21 cellular contexts compared by ENCODE assay signal in genomic region chr14:94021416-94022157, GRCh38. TPM values are rescaled to one million over a fixed set of nuclear protein-coding genes. Genes with fewer than 3 reads are reported as not detected.
A peak's percentile ranks its signal among the peaks of the same experiment; 100 is the strongest.
DNase-seq lines count a peak whose midpoint lies in the region; ATAC-seq and TF ChIP-seq lines count a peak whose summit lies in the region.
"Had no signal": no experiment of that assay in that cellular context is flagged by ENCODE, and none has a peak within 500 bp of the region (broad histone marks: within the 10 kb centered on the region; RNA-seq: fewer than 3 reads in every experiment).

No MANE protein-coding gene starts in this region.

- POLR2A ChIA-PET in HCT116 (lab: Charles Lee) = no interaction called here

- no peaks in the 10 kb centered on the region for H3K9me2 ChIP-seq in HCT116 (ENCODE audit: insufficient read depth)

- no peak overlapping the region for H4K8ac ChIP-seq in trophoblast cell (ENCODE audit: low read depth, low read length)

- H3K18ac ChIP-seq in trophoblast cell (ENCODE audit: low read length) = no peak overlapping the region

- DNase-seq in activated T-cell treated with anti-CD3 and anti-CD28 coated beads, Interleukin-2, amount 50 U/mL, for 48 hours = peak; percentile 62
- DNase-seq in activated T-cell treated with anti-CD3 and anti-CD28 coated beads for 4 hours (no peak), HCT116 (ENCODE audit: low read depth, low spot score) (no peak), trophoblast cell (no peak), HAP-1 (ENCODE audit: low spot score in 2 of 2) (no peak), NCI-H524 treated with DMSO at 0.1 percent for 48 hours (lab: John Stamatoyannopoulos, UW) (no peak)
- DNase-seq: caudate nucleus, endodermal cell, GF-D8, hypothalamus, left cardiac atrium, NCI-H1092, SHP77 had no signal

- H3K4me2 ChIP-seq in HCT116 (ENCODE audit: low read length) (peak overlapping the region; percentile 20; the same call in 1 of the 2 replicates), trophoblast cell (ENCODE audit: low read length) (no peak overlapping the region)

- no peak overlapping the region for H3K4ac ChIP-seq in trophoblast cell (ENCODE audit: low read depth, low read length)

- intact Hi-C loops in HCT116 (cut with micrococcal nuclease) = no loop called here

- no peak overlapping the region for H3K23ac ChIP-seq in trophoblast cell (ENCODE audit: low read length)

- no peak for TF ChIP-seq RAD21 in HCT116 (IDR thresholded peaks at IDR 0.05; ENCODE audit: low read depth)

- TF ChIP-seq POLR2A in HCT116 (IDR thresholded peaks at IDR 0.05; ENCODE audit: borderline replicate concordance, extremely low read depth, insufficient read depth, insufficient read length) = no peak

- H3K4me3 ChIP-seq in HCT116 (replicated peaks in 1 of 2; ENCODE audit: low read depth in 1 of 2, low read length in 2 of 2) (no peak overlapping the region), trophoblast cell (ENCODE audit: low read depth, low read length) (no peak overlapping the region), HAP-1 (no peak overlapping the region)

- peak overlapping the region; percentile 9 for H4K91ac ChIP-seq in trophoblast cell (ENCODE audit: low read depth, low read length)

- H2BK120ac ChIP-seq in trophoblast cell (ENCODE audit: insufficient read depth, low read length, poor library complexity) = peak overlapping the region; percentile 41

- H3K9ac ChIP-seq in HCT116 (ENCODE audit: low read length) (no peak overlapping the region), trophoblast cell (ENCODE audit: low read length) (no peak overlapping the region)
- H3K9ac ChIP-seq: parathyroid adenoma had no signal

- H2BK12ac ChIP-seq in trophoblast cell (ENCODE audit: low read length) = no peak overlapping the region

- TF ChIP-seq CTCF in HCT116 (IDR thresholded peaks at IDR 0.05 in 2 of 3, conservative IDR thresholded peaks at IDR 0.05 in 1 of 3; ENCODE audit: borderline replicate concordance in 1 of 3, insufficient read depth in 1 of 3, low read depth in 2 of 3, low read length in 2 of 3) = no peak

- H4K20me1 ChIP-seq in HCT116 (ENCODE audit: insufficient read depth) = no peaks in the 10 kb centered on the region

- no peaks in the 10 kb centered on the region for H3K9me3 ChIP-seq in HCT116 (ENCODE audit: control insufficient read depth in 1 of 2, insufficient read depth in 1 of 2, low read depth in 1 of 2, low read length in 2 of 2)
- peaks cover 2% of the 10 kb centered on the region for H3K9me3 ChIP-seq in trophoblast cell (ENCODE audit: insufficient read depth, low read depth, low read length)
- H3K9me3 ChIP-seq in HAP-1 = no peaks in the 10 kb centered on the region

- H2AK5ac ChIP-seq in trophoblast cell (ENCODE audit: low read length) = no peak overlapping the region

- H3K4me1 ChIP-seq in HCT116 (ENCODE audit: control insufficient read depth in 1 of 2, insufficient read depth in 2 of 2, low read length in 2 of 2) = peaks cover 5 to 30% of the 10 kb centered on the region in 2 experiments; a peak in 3 of 4 replicates
- peaks cover 0 to 7% of the 10 kb centered on the region in 2 experiments for H3K4me1 ChIP-seq in trophoblast cell (ENCODE audit: control insufficient read depth in 1 of 2, insufficient read depth in 2 of 2, low read length in 2 of 2)
- peaks cover 2% of the 10 kb centered on the region; the same call in 1 of the 2 replicates for H3K4me1 ChIP-seq in HAP-1
- H3K4me1 ChIP-seq: parathyroid adenoma had no signal

- peaks cover 6% of the 10 kb centered on the region for H3K79me1 ChIP-seq in trophoblast cell (ENCODE audit: low read length)

- RAD21 ChIA-PET in HCT116 (lab: Charles Lee; ENCODE audit: low non-redundant PET in 1 of 2, low total read pairs in 2 of 2, uncharacterized antibody in 2 of 2, unreplicated experiment in 2 of 2) = no interaction called here

- H3K27ac Mint-ChIP-seq in activated T-helper 17 cell treated with anti-CD3 and anti-CD28 coated beads, Interleukin-2, amount 50 U/mL, for 72 hours = peak overlapping the region; percentile 79
- H3K27ac Mint-ChIP-seq: endodermal cell had no signal

- no peaks in the 10 kb centered on the region for H3K79me2 ChIP-seq in HCT116 (ENCODE audit: insufficient read depth, low read length)
- H3K79me2 ChIP-seq in trophoblast cell (ENCODE audit: control insufficient read depth, insufficient read depth, low read length, poor library complexity) = no peaks in the 10 kb centered on the region
- H3K79me2 ChIP-seq: parathyroid adenoma had no signal

- WGBS in trophoblast cell (ENCODE audit: extremely low coverage, insufficient coverage, insufficient read length) = no CpG with 5 or more reads among the region's 10 CpGs

- ATAC-seq in HCT116 (no peak), GM21619 (IDR thresholded peaks at IDR 0.05; ENCODE audit: unreplicated experiment) (no peak)
- peak; percentile 75 for ATAC-seq in activated T-helper 17 cell treated with anti-CD3 and anti-CD28 coated beads, Interleukin-2, amount 50 U/mL, for 72 hours (replicated peaks)
- ATAC-seq: left cardiac atrium had no signal

- no peak overlapping the region for H3K27ac ChIP-seq in HCT116 (ENCODE audit: low read depth, low read length)
- H3K27ac ChIP-seq in trophoblast cell (ENCODE audit: low read depth, low read length) = no peak overlapping the region
- H3K27ac ChIP-seq: parathyroid adenoma had no signal

- no peak overlapping the region for H2AFZ ChIP-seq in HCT116 (ENCODE audit: low read depth, low read length, poor library complexity, severe bottlenecking)
- no peak overlapping the region for H2AFZ ChIP-seq in trophoblast cell (ENCODE audit: insufficient read depth, low read length, poor library complexity)
- H2AFZ ChIP-seq: parathyroid adenoma had no signal

- H2BK5ac ChIP-seq in trophoblast cell (ENCODE audit: low read depth, low read length, poor library complexity) = no peak overlapping the region

- peak overlapping the region; percentile 66 for H3K4me3 Mint-ChIP-seq in activated T-helper 17 cell treated with anti-CD3 and anti-CD28 coated beads, Interleukin-2, amount 50 U/mL, for 72 hours
- H3K4me3 Mint-ChIP-seq: endodermal cell had no signal

- in situ Hi-C loops in HAP-1 (cut with MboI; ENCODE audit: low sequenced_read_pairs) = no loop called here

- no peaks in the 10 kb centered on the region for H3K9me3 Mint-ChIP-seq in activated T-helper 17 cell treated with anti-CD3 and anti-CD28 coated beads, Interleukin-2, amount 50 U/mL, for 72 hours
- H3K9me3 Mint-ChIP-seq: activated naive CD4-positive, alpha-beta T cell treated with anti-CD3 and anti-CD28 coated beads, Interleukin-2, amount 50 U/mL, for 72 hours; endodermal cell had no signal

- CTCF ChIA-PET in HCT116 (lab: Charles Lee) = interaction anchor here (1.1 to 1.6 kb wide), 3 partner anchors 15 to 122 kb away, joined by 3 to 5 read pairs (median 4); no protein-coding TSS in a partner anchor

- no peak overlapping the region for H3K14ac ChIP-seq in trophoblast cell (ENCODE audit: low read length)

- no peaks in the 10 kb centered on the region for H3K36me3 Mint-ChIP-seq in activated T-helper 17 cell treated with anti-CD3 and anti-CD28 coated beads, Interleukin-2, amount 50 U/mL, for 72 hours (ENCODE audit: low read depth)
- H3K36me3 Mint-ChIP-seq: activated naive CD4-positive, alpha-beta T cell treated with anti-CD3 and anti-CD28 coated beads, Interleukin-2, amount 50 U/mL, for 72 hours had no signal

- peaks cover 27% of the 10 kb centered on the region for H3K4me1 Mint-ChIP-seq in activated T-helper 17 cell treated with anti-CD3 and anti-CD28 coated beads, Interleukin-2, amount 50 U/mL, for 72 hours

- H3K36me3 ChIP-seq in HCT116 (ENCODE audit: control insufficient read depth in 1 of 2, insufficient read depth in 2 of 2, low read length in 2 of 2) = no peaks in the 10 kb centered on the region
- H3K36me3 ChIP-seq in trophoblast cell (ENCODE audit: control insufficient read depth in 1 of 2, insufficient read depth in 2 of 2, low read length in 2 of 2) = no peaks in the 10 kb centered on the region
- no peaks in the 10 kb centered on the region for H3K36me3 ChIP-seq in HAP-1 (replicated peaks)

- H3K27me3 ChIP-seq in HCT116 (ENCODE audit: insufficient read depth, low read length) = no peaks in the 10 kb centered on the region
- no peaks in the 10 kb centered on the region for H3K27me3 ChIP-seq in trophoblast cell (ENCODE audit: insufficient read depth, low read length)
- no peaks in the 10 kb centered on the region for H3K27me3 ChIP-seq in HAP-1 (ENCODE audit: low read depth)

- no peaks in the 10 kb centered on the region for H3K27me3 Mint-ChIP-seq in activated T-helper 17 cell treated with anti-CD3 and anti-CD28 coated beads, Interleukin-2, amount 50 U/mL, for 72 hours

- no TSS peak for BruUV-seq in HCT116 (replicated peaks; lab: Mats Ljungman, UMichigan)

- no peak overlapping the region for H4K12ac ChIP-seq in trophoblast cell (ENCODE audit: low read depth, low read length)

TF ChIP-seq in HCT116, 20 proteins besides CTCF, POLR2A, EP300 and RAD21 (continues in another document):
- TF ChIP-seq ZNF274 (IDR thresholded peaks at IDR 0.05; ENCODE audit: low read depth, low read length) = no peak
- TF ChIP-seq SRF (IDR thresholded peaks at IDR 0.05; ENCODE audit: low read depth) = no peak
- TF ChIP-seq CBX3 (IDR thresholded peaks at IDR 0.05; ENCODE audit: low read depth) = no peak
- TF ChIP-seq CEBPB (IDR thresholded peaks at IDR 0.05; ENCODE audit: low read depth) = no peak
- TF ChIP-seq EGR1 (IDR thresholded peaks at IDR 0.05; ENCODE audit: low read depth) = no peak
- no peak for TF ChIP-seq EZH2 (IDR thresholded peaks at IDR 0.05)

RNA-seq across cellular contexts. Expression of gene OTUB2, which starts 4.6 kb away (rescaled TPM):
- total RNA-seq in HCT116 (2021; ENCODE audit: unreplicated experiment) = 6.6 TPM
- 4.5 and 5.3 TPM in 2 replicates for polyA plus RNA-seq in HCT116 (2012)
- total RNA-seq in activated T-helper 17 cell treated with anti-CD3 and anti-CD28 coated beads, Interleukin-2, amount 50 U/mL, for 72 hours = 10 to 100 TPM in 1 of 2 donors, 1 to 10 TPM in 1; 6.3 to 11.0 TPM
- 29.6 and 30.4 TPM in 2 replicates for polyA plus RNA-seq in trophoblast cell (2013)

RNA-seq across cellular contexts. Expression of gene CCDC197, which starts 24.5 kb away (rescaled TPM):
- total RNA-seq in HCT116 (2021; ENCODE audit: unreplicated experiment) = not detected
- polyA plus RNA-seq in HCT116 (2012) = not detected in 2 replicates
- under 1 TPM in 1 of 2 donors, not detected in 1; 0.37 TPM for total RNA-seq in activated T-helper 17 cell treated with anti-CD3 and anti-CD28 coated beads, Interleukin-2, amount 50 U/mL, for 72 hours
- polyA plus RNA-seq in trophoblast cell (2013) = 0.03 TPM in 1 of 2 replicates, not detected in the other
- total RNA-seq: endodermal cell; left cardiac atrium; mucosa of gallbladder; skeletal muscle tissue; T-helper 2 cell treated with Interferon-gamma antibody and Interleukin-4, amounts not matched to agents 100 ng/mL and 5 ng/mL, for 36 hours had no signal
- polyA plus RNA-seq: AG04450 had no signal

RNA-seq across cellular contexts. Expression of gene ASB2, which starts 45.2 kb away (rescaled TPM):
- not detected for total RNA-seq in HCT116 (2021; ENCODE audit: unreplicated experiment)
- polyA plus RNA-seq in HCT116 (2012) = 0.02 and 0.08 TPM in 2 replicates
- total RNA-seq in activated T-helper 17 cell treated with anti-CD3 and anti-CD28 coated beads, Interleukin-2, amount 50 U/mL, for 72 hours = 10 to 100 TPM; 48.5 to 68.7 TPM
- polyA plus RNA-seq in trophoblast cell (2013) = 0.83 and 1.3 TPM in 2 replicates

RNA-seq across cellular contexts. Expression of gene DDX24, which starts 59.4 kb away (rescaled TPM):
- total RNA-seq in HCT116 (2021; ENCODE audit: unreplicated experiment) = 169 TPM
- polyA plus RNA-seq in HCT116 (2012) = 95.1 and 115 TPM in 2 replicates
- total RNA-seq in activated T-helper 17 cell treated with anti-CD3 and anti-CD28 coated beads, Interleukin-2, amount 50 U/mL, for 72 hours = 100 to 1,000 TPM; 222 to 241 TPM
- 108 and 113 TPM in 2 replicates for polyA plus RNA-seq in trophoblast cell (2013)

RNA-seq across cellular contexts. Expression of gene IFI27L1, which starts 59.5 kb away (rescaled TPM):
- total RNA-seq in HCT116 (2021; ENCODE audit: unreplicated experiment) = 26.0 TPM
- 22.5 and 28.7 TPM in 2 replicates for polyA plus RNA-seq in HCT116 (2012)
- 10 to 100 TPM; 34.5 to 35.4 TPM for total RNA-seq in activated T-helper 17 cell treated with anti-CD3 and anti-CD28 coated beads, Interleukin-2, amount 50 U/mL, for 72 hours
- 18.5 and 19.5 TPM in 2 replicates for polyA plus RNA-seq in trophoblast cell (2013)

Comparison
In these comparisons a context has a peak if more than half of its experiments do, and no peak if none do; other contexts are left out.
1. DNase-seq: peak in activated T-cell treated with anti-CD3 and anti-CD28 coated beads, Interleukin-2, amount 50 U/mL, for 48 hours (2 of 2); none in activated T-cell treated with anti-CD3 and anti-CD28 coated beads for 4 hours (single experiment), HCT116 (single experiment), trophoblast cell (0 of 2), HAP-1 (0 of 2) and NCI-H524 treated with DMSO at 0.1 percent for 48 hours (single experiment).
2. RNA of gene ASB2, which starts 45.2 kb away (total RNA-seq): 48.5 to 68.7 TPM in activated T-helper 17 cell treated with anti-CD3 and anti-CD28 coated beads, Interleukin-2, amount 50 U/mL, for 72 hours; not detected in HCT116 (single experiment); every median in the first group is over 10 times any median in the second.